Comparison of ENCODE assay signal across 24 cellular contexts in the genomic region with DNA sequence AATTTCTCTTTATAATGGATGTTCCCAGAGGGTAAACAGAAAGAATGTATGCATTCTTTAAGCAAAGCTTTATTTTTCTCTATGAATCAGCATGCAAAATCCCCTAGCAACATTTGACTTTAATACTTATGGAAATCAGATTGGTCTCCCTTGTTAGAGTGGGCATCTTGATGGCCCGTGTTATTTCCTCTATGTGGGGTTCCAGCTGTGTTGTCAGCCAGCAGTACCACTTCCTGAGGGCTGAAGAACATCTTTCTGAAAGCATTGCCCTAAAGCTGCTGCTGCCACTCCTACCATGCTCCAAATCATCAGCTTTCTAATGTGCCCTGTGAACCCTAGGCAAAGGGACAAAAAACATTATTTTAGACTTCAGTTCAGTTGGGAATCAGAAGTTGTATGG.
A peak's percentile ranks its signal among the peaks of the same experiment; 100 is the strongest.
DNase-seq lines count a peak whose midpoint lies in the region; ATAC-seq, FAIRE-seq and TF ChIP-seq lines count a peak whose summit lies in the region.
"Had no signal": no experiment of that assay in that cellular context is flagged by ENCODE, and none has a peak within 500 bp of the region (broad histone marks: within the 10 kb centered on the region; RNA-seq: fewer than 3 reads in every experiment).

No MANE protein-coding gene starts in this region.

- H3K4me2 ChIP-seq in DND-41 (ENCODE audit: insufficient read depth, low read length) (no peak overlapping the region), keratinocyte (ENCODE audit: control insufficient read depth, extremely low read depth, insufficient read depth, low read depth, low read length) (no peak overlapping the region)
- H3K4me2 ChIP-seq: A549 had no signal

- FAIRE-seq in keratinocyte (lab: Jason Lieb, UNC): peak; percentile 13
- FAIRE-seq: A549, HTR-8/SVneo had no signal

- H3K27me3 ChIP-seq in A673 (replicated peaks; ENCODE audit: insufficient read depth, low read depth, low read length, poor library complexity) (no peaks in the 10 kb centered on the region), DND-41 (ENCODE audit: insufficient read depth, low read length, poor library complexity) (no peaks in the 10 kb centered on the region), SJCRH30 (no peaks in the 10 kb centered on the region), keratinocyte (ENCODE audit: control insufficient read depth, extremely low read depth, insufficient read depth, low read length) (no peaks in the 10 kb centered on the region)
- H3K27me3 ChIP-seq: BE2C, MG63 had no signal

- POLR2A ChIA-PET in A673 (lab: Charles Lee; ENCODE audit: low non-redundant PET): interaction anchor here (0.5 kb wide), 1 partner anchor 283 kb away, joined by 3 read pairs; no protein-coding TSS in a partner anchor

- H4K20me1 ChIP-seq in DND-41 (ENCODE audit: insufficient read depth, low read length): no peaks in the 10 kb centered on the region
- no peaks in the 10 kb centered on the region for H4K20me1 ChIP-seq in keratinocyte (ENCODE audit: control insufficient read depth, extremely low read depth, insufficient read depth, low read length)

- CTCF ChIA-PET in A673 (lab: Charles Lee): no interaction called here

- no peaks in the 10 kb centered on the region for H3K36me3 ChIP-seq in A673 (ENCODE audit: insufficient read depth, low read length, poor library complexity, severe bottlenecking)
- no peaks in the 10 kb centered on the region for H3K36me3 ChIP-seq in DND-41 (ENCODE audit: insufficient read depth, low read length)
- H3K36me3 ChIP-seq in SJCRH30: no peaks in the 10 kb centered on the region
- no peaks in the 10 kb centered on the region for H3K36me3 ChIP-seq in keratinocyte (ENCODE audit: control insufficient read depth in 2 of 2, extremely low read depth in 1 of 2, insufficient read depth in 2 of 2, low read length in 2 of 2)
- H3K36me3 ChIP-seq: BE2C, HAP-1, MG63 had no signal

- no peaks in the 10 kb centered on the region for H3K79me2 ChIP-seq in DND-41 (ENCODE audit: insufficient read depth, low read length)
- no peaks in the 10 kb centered on the region for H3K79me2 ChIP-seq in keratinocyte (ENCODE audit: control insufficient read depth, insufficient read depth, low read length)

- ATAC-seq in DND-41 (ENCODE audit: insufficient read depth, low read depth) (peak; percentile 65), GM18511 (IDR thresholded peaks at IDR 0.05; ENCODE audit: unreplicated experiment) (no peak), Right ventricle myocardium inferior (no peak)
- ATAC-seq: A549, Panc1, T-cell had no signal

- H3K4me1 ChIP-seq in A673 (ENCODE audit: insufficient read depth, low read length, poor library complexity, severe bottlenecking): peaks cover 15% of the 10 kb centered on the region
- H3K4me1 ChIP-seq in DND-41 (ENCODE audit: insufficient read depth, low read length): no peaks in the 10 kb centered on the region
- H3K4me1 ChIP-seq in SJCRH30: peaks cover 41% of the 10 kb centered on the region
- H3K4me1 ChIP-seq in keratinocyte (ENCODE audit: control insufficient read depth, extremely low read depth, insufficient read depth, low read length): peaks cover 20% of the 10 kb centered on the region
- H3K4me1 ChIP-seq: A549, BE2C had no signal

- H3K9ac ChIP-seq in DND-41 (ENCODE audit: low read depth, low read length) (no peak overlapping the region), keratinocyte (ENCODE audit: control insufficient read depth, extremely low read depth, insufficient read depth, low read length) (no peak overlapping the region)

- no peak overlapping the region for H3K4me3 ChIP-seq in A673 (ENCODE audit: low read depth, low read length, poor library complexity, severe bottlenecking)
- no peak overlapping the region for H3K4me3 ChIP-seq in DND-41 (ENCODE audit: low read depth in 1 of 2, low read length in 2 of 2)
- no peak overlapping the region for H3K4me3 ChIP-seq in SJCRH30
- no peak overlapping the region for H3K4me3 ChIP-seq in keratinocyte (ENCODE audit: control insufficient read depth in 2 of 3, extremely low read depth in 1 of 3, insufficient read depth in 2 of 3, low read depth in 1 of 3, low read length in 3 of 3)
- H3K4me3 ChIP-seq: A549, HAP-1, MG63 had no signal

- no TSS peak for BruUV-seq in A673 (replicated peaks; lab: Mats Ljungman, UMichigan)

- dilution Hi-C loops in keratinocyte (cut with MboI; ENCODE audit: extremely low pct_ligation_motif_present, low sequenced_read_pairs): no loop called here

- intact Hi-C loops in A673 (cut with micrococcal nuclease; ENCODE audit: unreplicated experiment): no loop called here
- intact Hi-C loops in Right ventricle myocardium inferior (cut with DNase I): no loop called here

- no peak overlapping the region for H2AFZ ChIP-seq in DND-41 (ENCODE audit: low read depth, low read length)
- H2AFZ ChIP-seq in keratinocyte (ENCODE audit: control insufficient read depth, low read length): no peak overlapping the region

- H3K9me1 ChIP-seq in keratinocyte (ENCODE audit: control insufficient read depth, extremely low read depth, insufficient read depth, low read length): no peaks in the 10 kb centered on the region

- DNase-seq in A673 (ENCODE audit: low spot score) (peak; percentile 75), DND-41 (peak; percentile 16), SJCRH30 (peak; percentile 11 to 50), keratinocyte (ENCODE audit: low read depth, low spot score) (no peak), DMS153 treated with DMSO at 0.1 percent for 48 hours (lab: John Stamatoyannopoulos, UW; ENCODE audit: unreplicated experiment) (no peak), Right ventricle myocardium inferior (ENCODE audit: missing footprints) (no peak)
- DNase-seq: BE2C, Calu3, GOT3, HFFc6, KBM-7, MG63, NCI-H187 treated with DMSO at 0.1 percent for 48 hours, NCI-H2107, NCI-H446, NCI-H524 treated with DMSO at 0.1 percent for 48 hours, NCI-H82, SHP77 treated with DMSO at 0.1 percent for 48 hours, T-cell had no signal

- H3K27ac ChIP-seq in A673 (ENCODE audit: low read depth, low read length, poor library complexity, severe bottlenecking) (no peak overlapping the region), DND-41 (ENCODE audit: low read length) (no peak overlapping the region), SJCRH30 (peak overlapping the region; percentile 100), keratinocyte (ENCODE audit: control insufficient read depth, insufficient read depth, low read length) (no peak overlapping the region)
- H3K27ac ChIP-seq: A549 had no signal

- H3K9me3 ChIP-seq in A673 (ENCODE audit: low read depth, low read length, poor library complexity, severe bottlenecking): no peaks in the 10 kb centered on the region
- no peaks in the 10 kb centered on the region for H3K9me3 ChIP-seq in DND-41 (ENCODE audit: insufficient read depth, low read length, severe bottlenecking)
- H3K9me3 ChIP-seq in SJCRH30 (replicated peaks): no peaks in the 10 kb centered on the region
- peaks cover 3% of the 10 kb centered on the region for H3K9me3 ChIP-seq in keratinocyte (ENCODE audit: control insufficient read depth, low read depth, low read length)
- H3K9me3 ChIP-seq: A549, BE2C, HAP-1, MG63 had no signal

- TF ChIP-seq CTCF in A673 (conservative IDR thresholded peaks at IDR 0.05; ENCODE audit: low read depth, low read length) (no peak), DND-41 (IDR thresholded peaks at IDR 0.05; ENCODE audit: borderline replicate concordance, extremely low read depth, low read length, poor library complexity, severe bottlenecking) (no peak), keratinocyte (optimal IDR thresholded peaks at IDR 0.05 in 1 of 3, IDR thresholded peaks at IDR 0.05 in 1 of 3, conservative IDR thresholded peaks at IDR 0.05 in 1 of 3; ENCODE audit: extremely low read depth in 1 of 3, insufficient read depth in 2 of 3, low read length in 3 of 3) (no peak)

Comparison
In these comparisons a context has a peak if more than half of its experiments do, and no peak if none do; other contexts are left out.
1. DNase-seq: peak in A673 (single experiment), DND-41 (single experiment) and SJCRH30 (2 of 2); none in keratinocyte (single experiment), DMS153 treated with DMSO at 0.1 percent for 48 hours (single experiment) and Right ventricle myocardium inferior (single experiment).